Comparison of ENCODE assay signal across 20 cellular contexts in the genomic region with DNA sequence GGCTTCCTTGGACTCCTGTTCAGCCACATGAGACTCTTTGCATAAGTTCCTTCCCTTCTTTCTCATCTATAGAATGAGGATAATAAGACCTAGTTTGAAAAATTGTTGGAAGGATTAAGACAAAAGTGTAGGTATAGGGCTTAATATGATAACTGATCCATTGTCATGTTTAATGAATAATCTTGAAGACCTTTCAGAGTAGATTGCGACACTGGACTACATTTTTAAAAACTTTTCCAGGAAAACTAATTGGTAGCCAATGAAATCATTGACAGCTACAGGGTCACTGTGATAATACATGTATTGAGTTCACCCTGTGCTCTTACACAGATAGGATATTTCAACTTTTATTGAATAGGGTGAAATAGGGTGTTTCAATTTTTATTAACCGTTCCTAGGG.
"Had no signal": no experiment of that assay in that cellular context is flagged by ENCODE, and none has a peak within 500 bp of the region (broad histone marks: within the 10 kb centered on the region; RNA-seq: fewer than 3 reads in every experiment).

No MANE protein-coding gene starts in this region.

- ATAC-seq: gastroesophageal sphincter; lower lobe of right lung; naive thymus-derived CD8-positive, alpha-beta T cell; stimulated activated effector memory CD8-positive, alpha-beta T cell treated with anti-CD3 and anti-CD28 coated beads, Interleukin-12 subunit alpha, Interleukin-12 subunit beta, amount 100 ng/mL, for 72 hours; stimulated activated naive CD8-positive, alpha-beta T cell treated with anti-CD3 and anti-CD28 coated beads, Interleukin-15, Interleukin-2, amounts not matched to agents 100 U/mL and 50 U/mL, for 24 hours had no signal

- DNase-seq: dorsolateral prefrontal cortex; effector CD8-positive, alpha-beta T cell; glutamatergic neuron; immature natural killer cell; left ventricle myocardium inferior; lower lobe of right lung; mucosa of descending colon; naive thymus-derived CD8-positive, alpha-beta T cell; posterior cingulate gyrus; right cardiac atrium; stimulated activated CD4-positive, alpha-beta T cell treated with anti-CD3 and anti-CD28 coated beads, Interleukin-4, amount 100 ng/mL, for 1 hour; stimulated activated CD8-positive, alpha-beta memory T cell treated with anti-CD3 and anti-CD28 coated beads, Interleukin-4, amount 100 ng/mL, for 48 hours; stimulated activated naive CD8-positive, alpha-beta T cell treated with anti-CD3 and anti-CD28 coated beads, Interleukin-15, Interleukin-2, amounts not matched to agents 100 U/mL and 50 U/mL, for 24 hours; thyroid gland had no signal

- H3K9me3 ChIP-seq: esophagus muscularis mucosa, gastroesophageal sphincter, left ventricle myocardium inferior, lower lobe of right lung, mucosa of descending colon, neutrophil, suprapubic skin, thyroid gland had no signal

- H3K36me3 ChIP-seq: esophagus muscularis mucosa, gastroesophageal sphincter, left ventricle myocardium inferior, lower lobe of right lung, neutrophil, suprapubic skin, thyroid gland had no signal

- H3K4me3 ChIP-seq: coronary artery, dorsolateral prefrontal cortex, esophagus muscularis mucosa, gastroesophageal sphincter, left ventricle myocardium inferior, lower lobe of right lung, mucosa of descending colon, suprapubic skin, thyroid gland had no signal

- H3K27me3 ChIP-seq: dorsolateral prefrontal cortex, esophagus muscularis mucosa, gastroesophageal sphincter, neutrophil, suprapubic skin, thyroid gland had no signal

- H3K4me1 ChIP-seq: left ventricle myocardium inferior, thyroid gland had no signal

- H3K27ac ChIP-seq: coronary artery, dorsolateral prefrontal cortex, esophagus muscularis mucosa, gastroesophageal sphincter, left ventricle myocardium inferior, lower lobe of right lung, neutrophil, suprapubic skin, thyroid gland had no signal
